In genomic region chr14:56598519-56598918, GRCh38 we compare ENCODE assay signal across 28 cellular contexts.
"Had no signal": no experiment of that assay in that cellular context is flagged by ENCODE, and none has a peak within 500 bp of the region (broad histone marks: within the 10 kb centered on the region; RNA-seq: fewer than 3 reads in every experiment).

No MANE protein-coding gene starts in this region.

- H3K27ac ChIP-seq: left lung, lower lobe of right lung, pancreas, prostate gland, sigmoid colon, spleen, suprapubic skin, thoracic aorta, tibial artery, upper lobe of right lung, vagina had no signal

- ATAC-seq: left colon; left lung; lower lobe of right lung; naive thymus-derived CD8-positive, alpha-beta T cell; pancreas; right cardiac atrium; stimulated activated effector memory CD8-positive, alpha-beta T cell treated with anti-CD3 and anti-CD28 coated beads, Interleukin-12 subunit alpha, Interleukin-12 subunit beta, amount 100 ng/mL, for 72 hours; upper lobe of right lung had no signal

- H3K4me3 ChIP-seq: left lung, lower lobe of right lung, pancreas, prostate gland, sigmoid colon, spleen, suprapubic skin, thoracic aorta, tibial artery, upper lobe of right lung, vagina had no signal

- H3K36me3 ChIP-seq: pancreas, prostate gland had no signal

- H3K27me3 ChIP-seq: left lung, pancreas, sigmoid colon, spleen, suprapubic skin, tibial artery, upper lobe of right lung, vagina had no signal

- FAIRE-seq: islet of Langerhans, kidney, pancreas, small intestine had no signal

- H3K4me1 ChIP-seq: left lung, lower lobe of right lung, pancreas, prostate gland, sigmoid colon, spleen, suprapubic skin, tibial artery, upper lobe of right lung, vagina had no signal

- H3K9me3 ChIP-seq: left lung, lower lobe of right lung, pancreas, prostate gland, sigmoid colon, spleen, suprapubic skin, thoracic aorta, tibial artery, upper lobe of right lung, vagina had no signal

- DNase-seq: hypothalamus; immature natural killer cell; kidney; left colon; left lung; lower lobe of right lung; mammary epithelial cell; mesenchymal stem cell; naive thymus-derived CD8-positive, alpha-beta T cell; nucleus accumbens; pancreas; posterior cingulate gyrus; retina; right cardiac atrium; sigmoid colon; small intestine; spleen; stimulated activated CD4-positive, alpha-beta T cell treated with anti-CD3 and anti-CD28 coated beads, Interleukin-4, amount 100 ng/mL, for 24 hours; stimulated activated naive CD4-positive, alpha-beta T cell; tibial artery; trophoblast cell; upper lobe of right lung had no signal
